In the genomic region with DNA sequence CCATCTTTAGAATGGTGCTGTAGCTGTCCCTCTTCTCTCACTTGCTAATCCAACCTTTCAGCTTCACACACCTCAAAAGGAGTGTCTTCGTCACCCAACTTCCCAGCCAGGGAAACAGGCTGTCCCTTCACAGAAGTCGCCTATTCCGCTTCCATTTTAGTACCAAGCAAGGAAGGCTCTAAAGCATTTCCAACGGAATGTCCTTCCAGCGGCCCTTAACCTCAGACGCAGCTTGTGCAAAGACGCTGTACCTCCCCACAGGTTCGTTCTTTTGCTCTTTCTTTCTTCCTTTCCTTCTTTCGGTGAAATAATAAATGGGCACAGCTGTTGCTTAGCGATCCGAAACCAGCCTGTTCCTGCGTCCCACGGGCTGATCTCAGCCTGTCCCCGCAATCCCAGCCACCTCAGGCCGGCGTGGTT, we compare ENCODE assay signal across 13 cellular contexts. TPM values are rescaled to one million over a fixed set of nuclear protein-coding genes. Genes with fewer than 3 reads are reported as not detected.
DNase-seq lines count a peak whose midpoint lies in the region; ATAC-seq, FAIRE-seq and TF ChIP-seq lines count a peak whose summit lies in the region.
"Had no signal": no experiment of that assay in that cellular context is flagged by ENCODE, and none has a peak within 500 bp of the region (broad histone marks: within the 10 kb centered on the region; RNA-seq: fewer than 3 reads in every experiment).

No MANE protein-coding gene starts in this region.

- H3K36me3 ChIP-seq in KMS-11 (ENCODE audit: insufficient read depth) = no peaks in the 10 kb centered on the region
- no peaks in the 10 kb centered on the region for H3K36me3 ChIP-seq in H1 (ENCODE audit: control insufficient read depth in 2 of 4, insufficient read depth in 4 of 4, low read length in 3 of 4)
- H3K36me3 ChIP-seq: sigmoid colon had no signal

- H3K9me3 Mint-ChIP-seq in neural crest cell = no peaks in the 10 kb centered on the region
- H3K9me3 Mint-ChIP-seq: activated CD4-positive, alpha-beta memory T cell treated with anti-CD3 and anti-CD28 coated beads, Interleukin-2, amount 10 ng/mL, durations not matched to agents 7 days and 5 days; CD4-positive, alpha-beta memory T cell had no signal

- no peak overlapping the region for H3K27ac ChIP-seq in KMS-11
- no peak overlapping the region for H3K27ac ChIP-seq in H1 (ENCODE audit: low read depth, low read length)
- H3K27ac ChIP-seq: sigmoid colon had no signal

- POLR2A ChIA-PET in H1 (lab: Charles Lee; ENCODE audit: partially characterized antibody) = interaction anchor here (0.8 to 1.6 kb wide), 2 partner anchors 155 to 415 kb away, joined by 3 read pairs; no protein-coding TSS in a partner anchor

- no peak for TF ChIP-seq EP300 in H1 (IDR thresholded peaks at IDR 0.05; ENCODE audit: borderline replicate concordance in 1 of 2, low read depth in 2 of 2, low read length in 2 of 2)

- peaks cover 14% of the 10 kb centered on the region for H3K4me1 Mint-ChIP-seq in neural crest cell

- no peak overlapping the region for H3K23ac ChIP-seq in H1 (ENCODE audit: insufficient read length)

- H3K4me2 ChIP-seq in KMS-11 (peak overlapping the region; percentile 12; the same call in 1 of the 2 replicates), H1 (ENCODE audit: insufficient read depth in 1 of 2, low read depth in 2 of 2, low read length in 2 of 2) (peak overlapping the region; percentile 63 to 97)

- H4K20me1 ChIP-seq in KMS-11 (ENCODE audit: insufficient read depth) (no peaks in the 10 kb centered on the region), H1 (replicated peaks in 1 of 2; ENCODE audit: control insufficient read depth in 1 of 2, insufficient read depth in 2 of 2, low read length in 2 of 2) (peaks cover 0 to 3% of the 10 kb centered on the region in 2 experiments)

- H4K91ac ChIP-seq in H1 (replicated peaks; ENCODE audit: insufficient read length, low read length) = no peak overlapping the region

- no peak overlapping the region for H3K27ac Mint-ChIP-seq in neural crest cell (ENCODE audit: unreplicated experiment)
- H3K27ac Mint-ChIP-seq: activated CD4-positive, alpha-beta memory T cell treated with anti-CD3 and anti-CD28 coated beads, Interleukin-2, amount 10 ng/mL, durations not matched to agents 7 days and 5 days; CD4-positive, alpha-beta memory T cell had no signal

- H3K27me3 ChIP-seq in KMS-11 (ENCODE audit: insufficient read depth, low read depth) (peaks cover 3% of the 10 kb centered on the region; the same call in 1 of the 2 replicates), H1 (replicated peaks in 1 of 4; ENCODE audit: control insufficient read depth in 3 of 4, extremely low read depth in 1 of 4, insufficient read depth in 3 of 4, low read length in 3 of 4) (peaks cover 25 to 39% (median 35%) of the 10 kb centered on the region in 4 experiments)

- H4K8ac ChIP-seq in H1 (ENCODE audit: extremely low read depth, insufficient read depth, low read length) = no peak overlapping the region

- no peak overlapping the region for H3K4ac ChIP-seq in H1 (replicated peaks; ENCODE audit: insufficient read length, low read depth, low read length)

- no peak overlapping the region for H2AK5ac ChIP-seq in H1 (ENCODE audit: low read depth, low read length)

- H2AFZ ChIP-seq in KMS-11 (ENCODE audit: low read depth) (no peak overlapping the region; the same call in 1 of the 2 replicates), H1 (ENCODE audit: low read length) (peak overlapping the region; percentile 3; the same call in 1 of the 2 replicates)

- 3% methylated on average over 14 of the region's 16 CpGs; no CpG with 5 or more reads in 1 of the 2 experiments for WGBS in H1 (ENCODE audit: extremely low coverage in 1 of 2, insufficient coverage in 1 of 2, insufficient read length in 1 of 2, insufficient replicate concordance in 2 of 2, low coverage in 1 of 2, low lambda C conversion rate in 2 of 2, missing lambda C conversion rate in 1 of 2), 2 experiments

- H2BK12ac ChIP-seq in H1 (ENCODE audit: low read depth, low read length) = no peak overlapping the region

- H4K5ac ChIP-seq in H1 (ENCODE audit: insufficient read length, low read depth, low read length) = no peak overlapping the region

- H3K18ac ChIP-seq in H1 (ENCODE audit: extremely low read depth, low read length) = no peak overlapping the region

- H3K14ac ChIP-seq in H1 (ENCODE audit: insufficient read length) = no peak overlapping the region

- no peak overlapping the region for H2BK15ac ChIP-seq in H1 (ENCODE audit: low read length)

- H3K27me3 Mint-ChIP-seq in neural crest cell (ENCODE audit: low read depth) = peaks cover 91% of the 10 kb centered on the region

- H3K56ac ChIP-seq in H1 (replicated peaks; ENCODE audit: insufficient read length, low read depth, low read length) = no peak overlapping the region

- H3K36me3 Mint-ChIP-seq in neural crest cell (ENCODE audit: low read depth) = no peaks in the 10 kb centered on the region
- H3K36me3 Mint-ChIP-seq: CD4-positive, alpha-beta memory T cell had no signal

- DNase-seq in ELF-1 (ENCODE audit: low read depth, low spot score) = peak; percentile 40
- DNase-seq in H1 (ENCODE audit: low read depth in 1 of 2, low spot score in 2 of 2) = peak in 1 of 2 experiments; percentile 49
- no peak for DNase-seq in neural crest cell (ENCODE audit: low read depth, low spot score)
- DNase-seq in left colon = no peak
- no peak for DNase-seq in stimulated activated CD4-positive, alpha-beta T cell treated with anti-CD3 and anti-CD28 coated beads, Interleukin-12 subunit alpha, Interleukin-12 subunit beta, amount 100 ng/mL, for 4 hours
- no peak for DNase-seq in midbrain (lab: John Stamatoyannopoulos, UW)
- DNase-seq: NCI-H2171 had no signal

- no peak for TF ChIP-seq POLR2A in H1 (IDR thresholded peaks at IDR 0.05; ENCODE audit: control extremely low read depth in 1 of 2, low read depth in 2 of 2, low read length in 2 of 2)

- no peak overlapping the region for H2BK120ac ChIP-seq in H1 (replicated peaks; ENCODE audit: low read depth, low read length)

- H3K79me2 ChIP-seq in KMS-11 (ENCODE audit: insufficient read depth, low read depth) (no peaks in the 10 kb centered on the region), H1 (ENCODE audit: control insufficient read depth in 1 of 2, insufficient read depth in 2 of 2, low read length in 2 of 2) (no peaks in the 10 kb centered on the region)

- H3K9me3 ChIP-seq in H1 (ENCODE audit: insufficient read depth in 2 of 2, low read depth in 1 of 2, low read length in 1 of 2) = no peaks in the 10 kb centered on the region
- H3K9me3 ChIP-seq: sigmoid colon had no signal

- CTCF ChIA-PET in H1 (lab: Charles Lee; ENCODE audit: partially characterized antibody) = interaction anchor here (0.6 to 2.9 kb wide), 18 partner anchors 9 to 1450 kb away, joined by 3 to 10 read pairs (median 3); no protein-coding TSS in a partner anchor

- intact Hi-C loops in left colon (cut with DNase I, micrococcal nuclease) = no loop called here

- no peak for FAIRE-seq in H1 (lab: Jason Lieb, UNC)

- H3K9ac ChIP-seq in KMS-11 (no peak overlapping the region), H1 (replicated peaks in 1 of 4; ENCODE audit: extremely low read depth in 1 of 4, low read depth in 3 of 4, low read length in 3 of 4) (no peak overlapping the region)

- peak overlapping the region; percentile 27 for H3K4me3 Mint-ChIP-seq in neural crest cell
- H3K4me3 Mint-ChIP-seq: activated CD4-positive, alpha-beta memory T cell treated with anti-CD3 and anti-CD28 coated beads, Interleukin-2, amount 10 ng/mL, durations not matched to agents 7 days and 5 days; CD4-positive, alpha-beta memory T cell had no signal

- H2BK5ac ChIP-seq in H1 (ENCODE audit: low read depth, low read length) = no peak overlapping the region

- TF ChIP-seq CTCF in KMS-11 (conservative IDR thresholded peaks at IDR 0.05; ENCODE audit: low read depth, low read length) (no peak), H1 (IDR thresholded peaks at IDR 0.05; ENCODE audit: control extremely low read depth in 1 of 3, insufficient read depth in 1 of 3, low read depth in 1 of 3, low read length in 3 of 3) (no peak), neural crest cell (conservative IDR thresholded peaks at IDR 0.05) (no peak)

- peaks cover 13% of the 10 kb centered on the region; the same call in 1 of the 2 replicates for H3K23me2 ChIP-seq in H1 (ENCODE audit: low read depth, low read length)

- no peaks in the 10 kb centered on the region for H3K79me1 ChIP-seq in H1 (ENCODE audit: low read depth, low read length)

- no peak for ATAC-seq in left colon
- no peak for ATAC-seq in HG02970 (IDR thresholded peaks at IDR 0.05; ENCODE audit: low FRiP score, unreplicated experiment)

- no peak overlapping the region for H2BK20ac ChIP-seq in H1 (ENCODE audit: low read length)

- no peak overlapping the region for H3K4me3 ChIP-seq in KMS-11 (IDR thresholded peaks at IDR 0.05; ENCODE audit: insufficient read depth, low read depth, low read length)
- H3K4me3 ChIP-seq in H1 (ENCODE audit: extremely low read depth in 1 of 4, insufficient read depth in 2 of 4, low read depth in 3 of 4, low read length in 4 of 4) = peak overlapping the region; percentile 30 to 79 (median 52)

- no peak for TF ChIP-seq RAD21 in H1 (IDR thresholded peaks at IDR 0.05 in 1 of 2, conservative IDR thresholded peaks at IDR 0.05 in 1 of 2; ENCODE audit: low read depth in 2 of 2, low read length in 2 of 2)

- no peaks in the 10 kb centered on the region for H3K4me1 ChIP-seq in KMS-11 (ENCODE audit: low read depth, poor library complexity, severe bottlenecking)
- peaks cover 2 to 6% (median 4%) of the 10 kb centered on the region in 4 experiments; a peak in 5 of 7 replicates for H3K4me1 ChIP-seq in H1 (replicated peaks in 1 of 4; ENCODE audit: control insufficient read depth in 3 of 4, insufficient read depth in 4 of 4, low read length in 3 of 4)

TF ChIP-seq in H1, 55 proteins besides CTCF, POLR2A, EP300 and RAD21 (continues in another document):
- TF ChIP-seq BRCA1 (IDR thresholded peaks at IDR 0.05; ENCODE audit: low read depth, low read length) (no peak), SUZ12 (IDR thresholded peaks at IDR 0.05; ENCODE audit: low read length) (peak; percentile 48; the same call in 1 of the 2 replicates)

RNA-seq across cellular contexts. Expression of a gene that starts 1.5 kb away (rescaled TPM):
- total RNA-seq in H1 (2021; fragmentation: NEBNext Ultra II Directional; extraction: Animal tissue kit (Norgen Biotek cat#: 25700)) = 1.8 and 2.1 TPM in 2 replicates
- polyA plus RNA-seq in H1 (2011; rRNA removed) = 0.33 and 0.72 TPM in 2 replicates
- 0.30 TPM for polyA plus RNA-seq in H1 (2011; cell fraction: cytosol; rRNA removed)
- polyA plus RNA-seq in H1 (2011; cell fraction: nucleus; rRNA removed) = 2.6 TPM
- 0.45 to 0.87 TPM (median 0.56 TPM) in 4 replicates for polyA plus RNA-seq in H1 (2012, experiment 1 of 2)
- 0.34 TPM for polyA plus RNA-seq in H1 (2012, experiment 2 of 2)
- polyA plus RNA-seq in H1 (2013, experiment 1 of 2) = 0.41 TPM
- 0.40 TPM for polyA plus RNA-seq in H1 (2013, experiment 2 of 2)
- 2.7 and 5.2 TPM in 2 replicates for polyA minus RNA-seq in H1 (2011; rRNA and poly(A)+ RNA removed)
- polyA minus RNA-seq in H1 (2011; cell fraction: cytosol; rRNA and poly(A)+ RNA removed) = 0.44 TPM
- polyA minus RNA-seq in H1 (2011; cell fraction: nucleus; rRNA and poly(A)+ RNA removed) = 10.8 TPM
- total RNA-seq in neural crest cell (0.34 and 0.56 TPM in 2 replicates), left colon (under 1 TPM; 0.20 to 0.52 TPM)
- total RNA-seq: activated CD4-positive, alpha-beta memory T cell treated with anti-CD3 and anti-CD28 coated beads, Interleukin-2, amount 10 ng/mL, durations not matched to agents 7 days and 5 days; CD4-positive, alpha-beta memory T cell; T-helper 2 cell treated with Interferon-gamma antibody and Interleukin-4, amounts not matched to agents 100 ng/mL and 5 ng/mL, for 36 hours had no signal
- polyA plus RNA-seq: CD4-positive, alpha-beta memory T cell had no signal
